ENCODE assay signal across 7 cellular contexts in the genomic region with DNA sequence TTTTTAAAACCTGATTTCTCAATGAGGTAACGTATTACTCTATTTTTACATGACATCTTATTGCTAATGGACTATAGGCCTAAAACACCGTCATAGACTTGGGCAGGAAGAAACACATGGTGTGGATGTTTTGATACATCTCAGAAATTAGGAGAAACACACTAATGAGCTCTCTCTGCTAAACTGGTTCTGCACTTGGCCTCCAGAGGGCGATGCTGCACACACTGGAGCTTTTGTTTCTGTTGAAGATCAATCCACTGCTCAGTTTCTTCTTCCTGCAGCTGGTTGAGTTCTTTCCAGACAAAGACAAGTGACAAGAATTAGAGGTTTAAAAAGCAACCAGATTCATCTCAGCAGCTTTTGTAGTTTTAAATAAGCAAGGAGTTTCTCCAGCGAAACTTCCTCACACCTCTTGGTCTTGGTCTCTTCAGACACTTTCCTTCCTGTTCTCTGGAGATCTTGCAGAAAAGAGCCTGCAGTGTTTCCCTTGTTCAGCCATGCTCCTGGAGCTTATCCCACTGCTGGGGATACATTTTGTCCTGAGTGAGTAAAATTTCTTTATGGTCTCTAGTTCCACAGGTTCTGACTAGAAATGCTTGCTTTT.
DNase-seq lines count a peak whose midpoint lies in the region; TF ChIP-seq lines count a peak whose summit lies in the region.

No MANE protein-coding gene starts in this region.

- no peak overlapping the region for H3K4me3 ChIP-seq in coronary artery

- peak; percentile 84 for TF ChIP-seq CTCF in GM12874 (IDR thresholded peaks at IDR 0.05; ENCODE audit: insufficient read depth, low read depth, low read length)
- peak; percentile 24 for TF ChIP-seq CTCF in coronary artery (IDR thresholded peaks at IDR 0.05)

- DNase-seq in Kasumi-1 (lab: John Stamatoyannopoulos, UW) (peak; percentile 77), coronary artery (ENCODE audit: low spot score) (no peak), myocyte (ENCODE audit: low read depth) (peak; percentile 25), DMS79 (lab: John Stamatoyannopoulos, UW) (no peak)
- DNase-seq in activated CD4-positive, alpha-beta T cell treated with anti-CD3 and anti-CD28 coated beads for 4 hours, result peak; percentile 62 to 78
- DNase-seq in stimulated activated naive CD4-positive, alpha-beta T cell treated with Interleukin-2 at 50 U/mL for 16 hours (lab: John Stamatoyannopoulos, UW), result peak; percentile 69

- H3K27ac ChIP-seq in coronary artery, result no peak overlapping the region

Comparison
In these comparisons a context has a peak if more than half of its experiments do, and no peak if none do; other contexts are left out.
1. DNase-seq: peak in Kasumi-1 (2 of 2), activated CD4-positive, alpha-beta T cell treated with anti-CD3 and anti-CD28 coated beads for 4 hours (2 of 2), myocyte (single experiment) and stimulated activated naive CD4-positive, alpha-beta T cell treated with Interleukin-2 at 50 U/mL for 16 hours (single experiment); none in coronary artery (single experiment) and DMS79 (single experiment).